In genomic region chr1:30777906-30778155, GRCh38 we compare ENCODE assay signal across 14 cellular contexts. TPM values are rescaled to one million over a fixed set of nuclear protein-coding genes. Genes with fewer than 3 reads are reported as not detected.
A peak's percentile ranks its signal among the peaks of the same experiment; 100 is the strongest.
DNase-seq lines count a peak whose midpoint lies in the region; ATAC-seq, FAIRE-seq and TF ChIP-seq lines count a peak whose summit lies in the region.
"Had no signal": no experiment of that assay in that cellular context is flagged by ENCODE, and none has a peak within 500 bp of the region (broad histone marks: within the 10 kb centered on the region; RNA-seq: fewer than 3 reads in every experiment).

No MANE protein-coding gene starts in this region.

- H3K4me3 ChIP-seq in BLaER1 treated with 17β-estradiol and CSF1 and Interleukin-3, amounts not matched to agents 10 nM and 100 nM = no peak overlapping the region
- H3K4me3 ChIP-seq in MM.1S (ENCODE audit: low read length) = no peak overlapping the region
- no peak overlapping the region for H3K4me3 ChIP-seq in choroid plexus epithelial cell (ENCODE audit: low read depth, low read length)
- H3K4me3 ChIP-seq in naive thymus-derived CD4-positive, alpha-beta T cell (ENCODE audit: low read length) = no peak overlapping the region

- no peak for DNase-seq in MM.1S
- DNase-seq in choroid plexus epithelial cell (ENCODE audit: low read depth) = no peak
- no peak for DNase-seq in naive thymus-derived CD4-positive, alpha-beta T cell
- no peak for DNase-seq in COLO668 (lab: John Stamatoyannopoulos, UW; ENCODE audit: unreplicated experiment)
- DNase-seq in stimulated activated CD4-positive, alpha-beta T cell treated with anti-CD3 and anti-CD28 coated beads, Interleukin-2, amount 100 ng/mL, for 48 hours = no peak
- DNase-seq in frontal cortex (ENCODE audit: low spot score in 2 of 2) = no peak
- no peak for DNase-seq in Kasumi-1 (lab: John Stamatoyannopoulos, UW)
- DNase-seq: activated naive CD4-positive, alpha-beta T cell treated with anti-CD3 and anti-CD28 coated beads, Interleukin-2, amount 10 ng/mL, durations not matched to agents 7 days and 5 days; KG1 had no signal

- peaks cover 55 to 81% (median 67%) of the 10 kb centered on the region in 10 experiments for H3K4me1 ChIP-seq in BLaER1 treated with 17β-estradiol and CSF1 and Interleukin-3, amounts not matched to agents 10 nM and 100 nM
- peaks cover 12% of the 10 kb centered on the region for H3K4me1 ChIP-seq in MM.1S (ENCODE audit: low read length)
- H3K4me1 ChIP-seq in naive thymus-derived CD4-positive, alpha-beta T cell (ENCODE audit: control insufficient read depth in 2 of 2, insufficient read depth in 2 of 2, low read length in 2 of 2) = peaks cover 10 to 15% of the 10 kb centered on the region in 2 donors

- H3K27me3 ChIP-seq in BLaER1 treated with 17β-estradiol and CSF1 and Interleukin-3, amounts not matched to agents 10 nM and 100 nM = no peaks in the 10 kb centered on the region
- H3K27me3 ChIP-seq in MM.1S (replicated peaks; ENCODE audit: insufficient read depth, low read length) = no peaks in the 10 kb centered on the region
- no peaks in the 10 kb centered on the region for H3K27me3 ChIP-seq in naive thymus-derived CD4-positive, alpha-beta T cell (ENCODE audit: control insufficient read depth in 2 of 2, insufficient read depth in 2 of 2, low read length in 2 of 2)

- no peak overlapping the region for H3K27ac ChIP-seq in BLaER1 treated with 17β-estradiol and CSF1 and Interleukin-3, amounts not matched to agents 10 nM and 100 nM
- no peak overlapping the region for H3K27ac ChIP-seq in MM.1S (ENCODE audit: low read length)
- H3K27ac ChIP-seq in naive thymus-derived CD4-positive, alpha-beta T cell (ENCODE audit: low read depth, low read length) = peak overlapping the region; percentile 28
- H3K27ac ChIP-seq: C4-2B had no signal

- peak overlapping the region; percentile 13 to 89 (median 47) for H3K4me2 ChIP-seq in BLaER1 treated with 17β-estradiol and CSF1 and Interleukin-3, amounts not matched to agents 10 nM and 100 nM
- H3K4me2 ChIP-seq in MM.1S (ENCODE audit: low read depth, low read length) = no peak overlapping the region

- no peaks in the 10 kb centered on the region for H3K9me2 ChIP-seq in MM.1S (replicated peaks; ENCODE audit: insufficient read depth, low read length)

- H3K9ac ChIP-seq in BLaER1 treated with 17β-estradiol and CSF1 and Interleukin-3, amounts not matched to agents 10 nM and 100 nM = no peak overlapping the region
- no peak overlapping the region for H3K9ac ChIP-seq in MM.1S (ENCODE audit: low read length)

- intact Hi-C loops in naive thymus-derived CD4-positive, alpha-beta T cell (cut with micrococcal nuclease) = loop anchor here in 1 of 2 donors (2.0 kb wide), 1 partner anchor 21 kb away; the partner anchor contains the start of gene LAPTM5

- peaks cover 0 to 3% (median 0%) of the 10 kb centered on the region in 11 donors for H3K9me3 Mint-ChIP-seq in naive thymus-derived CD4-positive, alpha-beta T cell
- H3K9me3 Mint-ChIP-seq: activated naive CD4-positive, alpha-beta T cell treated with anti-CD3 and anti-CD28 coated beads, Interleukin-2, amount 10 ng/mL, durations not matched to agents 7 days and 5 days had no signal

- no peak for FAIRE-seq in frontal cortex (lab: Jason Lieb, UNC)

- no peak overlapping the region for H3K4me3 Mint-ChIP-seq in naive thymus-derived CD4-positive, alpha-beta T cell
- H3K4me3 Mint-ChIP-seq: activated naive CD4-positive, alpha-beta T cell treated with anti-CD3 and anti-CD28 coated beads, Interleukin-2, amount 10 ng/mL, durations not matched to agents 7 days and 5 days had no signal

- H3K36me3 ChIP-seq in BLaER1 treated with 17β-estradiol and CSF1 and Interleukin-3, amounts not matched to agents 10 nM and 100 nM = no peaks in the 10 kb centered on the region
- H3K36me3 ChIP-seq in MM.1S (replicated peaks; ENCODE audit: insufficient read depth, low read length) = no peaks in the 10 kb centered on the region
- no peaks in the 10 kb centered on the region for H3K36me3 ChIP-seq in naive thymus-derived CD4-positive, alpha-beta T cell (ENCODE audit: control insufficient read depth in 2 of 3, insufficient read depth in 3 of 3, low read length in 3 of 3)

- no peak for ATAC-seq in naive thymus-derived CD4-positive, alpha-beta T cell

- peaks cover 0 to 15% (median 0%) of the 10 kb centered on the region in 11 experiments; a peak in 5 of 22 replicates for H4K20me1 ChIP-seq in BLaER1 treated with 17β-estradiol and CSF1 and Interleukin-3, amounts not matched to agents 10 nM and 100 nM
- no peaks in the 10 kb centered on the region for H4K20me1 ChIP-seq in MM.1S (ENCODE audit: insufficient read depth, low read length)

- no peak overlapping the region for H2AFZ ChIP-seq in MM.1S (ENCODE audit: low read length)

- TF ChIP-seq CTCF in MM.1S (IDR thresholded peaks at IDR 0.05; ENCODE audit: low read length) (peak; percentile 24), choroid plexus epithelial cell (conservative IDR thresholded peaks at IDR 0.05; ENCODE audit: low read depth, low read length) (peak; percentile 39)

- H3K79me2 ChIP-seq in MM.1S (ENCODE audit: low read length) = no peaks in the 10 kb centered on the region

- no peak overlapping the region for H3K27ac Mint-ChIP-seq in naive thymus-derived CD4-positive, alpha-beta T cell
- H3K27ac Mint-ChIP-seq: activated naive CD4-positive, alpha-beta T cell treated with anti-CD3 and anti-CD28 coated beads, Interleukin-2, amount 10 ng/mL, durations not matched to agents 7 days and 5 days had no signal

- H3K4me1 Mint-ChIP-seq in naive thymus-derived CD4-positive, alpha-beta T cell = peaks cover 0 to 22% (median 14%) of the 10 kb centered on the region in 7 donors

- H3K27me3 Mint-ChIP-seq in naive thymus-derived CD4-positive, alpha-beta T cell = peaks cover 0 to 12% (median 0%) of the 10 kb centered on the region in 5 donors

- POLR2A ChIA-PET in naive thymus-derived CD4-positive, alpha-beta T cell (lab: Charles Lee) = interaction anchor here (2.0 to 4.6 kb wide), 4 partner anchors 20 to 58 kb away, joined by 6 to 72 read pairs (median 24); partner anchors contain the start of gene LAPTM5

- no peaks in the 10 kb centered on the region for H3K36me3 Mint-ChIP-seq in naive thymus-derived CD4-positive, alpha-beta T cell
- H3K36me3 Mint-ChIP-seq: activated naive CD4-positive, alpha-beta T cell treated with anti-CD3 and anti-CD28 coated beads, Interleukin-2, amount 10 ng/mL, durations not matched to agents 7 days and 5 days had no signal

- CTCF ChIA-PET in naive thymus-derived CD4-positive, alpha-beta T cell (lab: Charles Lee) = interaction anchor here (1.5 to 7.0 kb wide), 5 partner anchors 17 to 58 kb away, joined by 5 to 149 read pairs (median 55); partner anchors contain the start of genes LAPTM5 and MATN1

- H3K9me3 ChIP-seq in BLaER1 treated with 17β-estradiol and CSF1 and Interleukin-3, amounts not matched to agents 10 nM and 100 nM (replicated peaks in 1 of 11) = no peaks in the 10 kb centered on the region
- no peaks in the 10 kb centered on the region for H3K9me3 ChIP-seq in MM.1S (replicated peaks; ENCODE audit: insufficient read depth, low read length)
- no peaks in the 10 kb centered on the region for H3K9me3 ChIP-seq in naive thymus-derived CD4-positive, alpha-beta T cell (ENCODE audit: control insufficient read depth in 2 of 3, low read length in 3 of 3)

- no peaks in the 10 kb centered on the region for H3F3A ChIP-seq in MM.1S (ENCODE audit: insufficient read depth, low read length)

RNA-seq across cellular contexts. Expression of gene LAPTM5, which starts 20.3 kb away (rescaled TPM):
- 100 to 1,000 TPM; 464 to 783 (median 647) TPM for total RNA-seq in naive thymus-derived CD4-positive, alpha-beta T cell
- 100 to 1,000 TPM; 551 to 556 TPM for polyA plus RNA-seq in naive thymus-derived CD4-positive, alpha-beta T cell
- total RNA-seq in frontal cortex = 3.7 TPM
- total RNA-seq: NCI-H460, renal cortical epithelial cell had no signal

RNA-seq across cellular contexts. Expression of gene MATN1, which starts 54.4 kb away (rescaled TPM):
- 1 to 10 TPM in 2 of 5 experiments, under 1 TPM in 3; 0.08 to 3.6 (median 0.22) TPM for total RNA-seq in naive thymus-derived CD4-positive, alpha-beta T cell
- polyA plus RNA-seq in naive thymus-derived CD4-positive, alpha-beta T cell = not detected
- 0.41 TPM for total RNA-seq in frontal cortex
- total RNA-seq: lower leg skin, renal cortical epithelial cell had no signal

Comparison
In these comparisons a context has a peak if more than half of its experiments do, and no peak if none do; other contexts are left out.
1. RNA of gene LAPTM5, which starts 20.3 kb away (total RNA-seq): 464 to 783 TPM in naive thymus-derived CD4-positive, alpha-beta T cell; 3.7 TPM in frontal cortex (single experiment); every median in the first group is over 10 times any median in the second.